Comparison of ENCODE assay signal across 38 cellular contexts in the genomic region with DNA sequence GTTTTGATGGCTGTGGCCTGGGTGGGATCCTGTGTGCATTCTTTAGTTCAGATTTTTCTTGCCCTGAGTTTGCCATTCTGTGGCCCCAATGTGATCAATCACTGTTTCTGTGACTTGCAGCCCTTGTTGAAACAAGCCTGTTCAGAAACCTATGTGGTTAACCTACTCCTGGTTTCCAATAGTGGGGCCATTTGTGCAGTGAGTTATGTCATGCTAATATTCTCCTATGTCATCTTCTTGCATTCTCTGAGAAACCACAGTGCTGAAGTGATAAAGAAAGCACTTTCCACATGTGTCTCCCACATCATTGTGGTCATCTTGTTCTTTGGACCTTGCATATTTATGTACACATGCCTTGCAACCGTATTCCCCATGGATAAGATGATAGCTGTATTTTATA. TPM values are rescaled to one million over a fixed set of nuclear protein-coding genes. Genes with fewer than 3 reads are reported as not detected.
DNase-seq lines count a peak whose midpoint lies in the region; ATAC-seq and TF ChIP-seq lines count a peak whose summit lies in the region.
"Had no signal": no experiment of that assay in that cellular context is flagged by ENCODE, and none has a peak within 500 bp of the region (broad histone marks: within the 10 kb centered on the region; RNA-seq: fewer than 3 reads in every experiment).

No MANE protein-coding gene starts in this region.

- 32 to 54% methylated on average over 1 of the region's 1 CpG for WGBS in sigmoid colon, 2 donors

- H3K79me2 ChIP-seq in KMS-11 (ENCODE audit: insufficient read depth, low read depth): no peaks in the 10 kb centered on the region

- peak overlapping the region; percentile 31 for H3K4me2 ChIP-seq in KMS-11
- H3K4me2 ChIP-seq: A549 had no signal

- H3K36me3 ChIP-seq in KMS-11 (ENCODE audit: insufficient read depth) (no peaks in the 10 kb centered on the region), sigmoid colon (no peaks in the 10 kb centered on the region)
- H3K36me3 ChIP-seq: brain microvascular endothelial cell, esophagus muscularis mucosa, spleen, WERI-Rb-1 had no signal

- no peaks in the 10 kb centered on the region for H3K9me3 ChIP-seq in sigmoid colon
- H3K9me3 ChIP-seq: A549, testis had no signal

- intact Hi-C loops in sigmoid colon (cut with DNase I): no loop called here

- H3K4me3 ChIP-seq in KMS-11 (IDR thresholded peaks at IDR 0.05; ENCODE audit: insufficient read depth, low read depth, low read length) (no peak overlapping the region), sigmoid colon (no peak overlapping the region)
- H3K4me3 ChIP-seq: A549, dorsolateral prefrontal cortex, esophagus muscularis mucosa, GM23248, spleen, testis had no signal

- TF ChIP-seq EP300 in sigmoid colon (IDR thresholded peaks at IDR 0.05): no peak

- no peak for TF ChIP-seq POLR2A in sigmoid colon (IDR thresholded peaks at IDR 0.05)

- no peak for TF ChIP-seq CTCF in KMS-11 (conservative IDR thresholded peaks at IDR 0.05; ENCODE audit: low read depth, low read length)
- TF ChIP-seq CTCF in sigmoid colon (IDR thresholded peaks at IDR 0.05): no peak

- DNase-seq in sigmoid colon (no peak), dedifferentiated amniotic fluid mesenchymal stem cell (ENCODE audit: extremely low spot score) (no peak)
- DNase-seq: activated CD4-positive, alpha-beta T cell treated with anti-CD3 and anti-CD28 coated beads for 48 hours; activated effector memory CD4-positive, alpha-beta T cell treated with Interleukin-2 at 50 U/mL for 16 hours; AML-193; amygdala; brain microvascular endothelial cell; CD4-positive, CD25-positive, alpha-beta regulatory T cell; cerebellar nuclear complex; DND-41; dorsolateral prefrontal cortex; foreskin fibroblast; GM23248; head of caudate nucleus; NCI-H1048; NCI-H1694 treated with DMSO at 0.1 percent for 48 hours; NCI-H82; spleen; stimulated activated CD4-positive, alpha-beta T cell treated with anti-CD3 and anti-CD28 coated beads, Interleukin-2, amount 100 ng/mL, for 24 hours; stimulated activated naive CD8-positive, alpha-beta T cell treated with anti-CD3 and anti-CD28 coated beads, Interleukin-15, Interleukin-2, amounts not matched to agents 100 U/mL and 50 U/mL, for 24 hours; T1000; testis; WERI-Rb-1 had no signal

- H3K9ac ChIP-seq in KMS-11: no peak overlapping the region
- H3K9ac ChIP-seq: GM23248 had no signal

- no peaks in the 10 kb centered on the region; the same call in 1 of the 2 replicates for H3K27me3 ChIP-seq in KMS-11 (ENCODE audit: insufficient read depth, low read depth)
- no peaks in the 10 kb centered on the region for H3K27me3 ChIP-seq in sigmoid colon
- H3K27me3 ChIP-seq: brain microvascular endothelial cell, dorsolateral prefrontal cortex, esophagus muscularis mucosa, spleen, testis had no signal

- no peaks in the 10 kb centered on the region for H4K20me1 ChIP-seq in KMS-11 (ENCODE audit: insufficient read depth)

- peaks cover 15% of the 10 kb centered on the region for H3K4me1 ChIP-seq in KMS-11 (ENCODE audit: low read depth, poor library complexity, severe bottlenecking)
- H3K4me1 ChIP-seq in sigmoid colon: no peaks in the 10 kb centered on the region
- H3K4me1 ChIP-seq: A549, esophagus muscularis mucosa, spleen, testis had no signal

- H3K27ac ChIP-seq in KMS-11: no peak overlapping the region
- H3K27ac ChIP-seq in sigmoid colon: no peak overlapping the region
- H3K27ac ChIP-seq: A549, brain microvascular endothelial cell, dorsolateral prefrontal cortex, esophagus muscularis mucosa, GM23248, spleen, testis, WERI-Rb-1 had no signal

- ATAC-seq in GM18499 (IDR thresholded peaks at IDR 0.05; ENCODE audit: insufficient read depth, unreplicated experiment) (peak; percentile 85), GM18870 (IDR thresholded peaks at IDR 0.05; ENCODE audit: unreplicated experiment) (peak; percentile 99), HG02798 (IDR thresholded peaks at IDR 0.05; ENCODE audit: poor library complexity, unreplicated experiment) (peak; percentile 98), GM21367 (IDR thresholded peaks at IDR 0.05; ENCODE audit: unreplicated experiment) (no peak), HG02840 (IDR thresholded peaks at IDR 0.05; ENCODE audit: low FRiP score, unreplicated experiment) (no peak)
- ATAC-seq: A549; activated naive CD4-positive, alpha-beta T cell treated with anti-CD3 and anti-CD28 coated beads, Interleukin-2, amount 50 U/mL, for 72 hours; left lobe of liver; stimulated activated naive CD8-positive, alpha-beta T cell treated with anti-CD3 and anti-CD28 coated beads, Interleukin-15, Interleukin-2, amounts not matched to agents 100 U/mL and 50 U/mL, for 24 hours had no signal

- no peak overlapping the region for H2AFZ ChIP-seq in KMS-11 (ENCODE audit: low read depth)
- H2AFZ ChIP-seq: GM23248 had no signal

RNA-seq across cellular contexts. Expression of a gene that starts 0.6 kb away (rescaled TPM):
- total RNA-seq in sigmoid colon: not detected
- not detected for polyA plus RNA-seq in sigmoid colon
- total RNA-seq: activated naive CD4-positive, alpha-beta T cell treated with anti-CD3 and anti-CD28 coated beads, Interleukin-2, amount 50 U/mL, for 72 hours; CD4-positive, CD25-positive, alpha-beta regulatory T cell; dorsolateral prefrontal cortex; esophagus muscularis mucosa; GM23248; left lobe of liver; NCI-H460; OCI-LY7; osteoblast; SK-MEL-5; spleen; testis had no signal
- polyA plus RNA-seq: A549; CD4-positive, CD25-positive, alpha-beta regulatory T cell; GM23248; IgD-negative memory B cell; spleen had no signal

RNA-seq across cellular contexts. Expression of a gene that starts 18.3 kb away (rescaled TPM):
- total RNA-seq in sigmoid colon: not detected
- not detected for polyA plus RNA-seq in sigmoid colon
- total RNA-seq: activated naive CD4-positive, alpha-beta T cell treated with anti-CD3 and anti-CD28 coated beads, Interleukin-2, amount 50 U/mL, for 72 hours; CD4-positive, CD25-positive, alpha-beta regulatory T cell; dorsolateral prefrontal cortex; esophagus muscularis mucosa; GM23248; left lobe of liver; NCI-H460; OCI-LY7; osteoblast; SK-MEL-5; spleen; testis had no signal
- polyA plus RNA-seq: A549; CD4-positive, CD25-positive, alpha-beta regulatory T cell; GM23248; IgD-negative memory B cell; spleen had no signal

RNA-seq across cellular contexts. Expression of a gene that starts 34.9 kb away (rescaled TPM):
- total RNA-seq in sigmoid colon: not detected
- polyA plus RNA-seq in sigmoid colon: not detected
- total RNA-seq: activated naive CD4-positive, alpha-beta T cell treated with anti-CD3 and anti-CD28 coated beads, Interleukin-2, amount 50 U/mL, for 72 hours; CD4-positive, CD25-positive, alpha-beta regulatory T cell; dorsolateral prefrontal cortex; esophagus muscularis mucosa; GM23248; left lobe of liver; NCI-H460; OCI-LY7; osteoblast; SK-MEL-5; spleen; testis had no signal
- polyA plus RNA-seq: A549; CD4-positive, CD25-positive, alpha-beta regulatory T cell; GM23248; IgD-negative memory B cell; spleen had no signal

Comparison
In these comparisons a context has a peak if more than half of its experiments do, and no peak if none do; other contexts are left out.
1. ATAC-seq: peak in GM18499 (single experiment), GM18870 (single experiment) and HG02798 (single experiment); none in GM21367 (single experiment) and HG02840 (single experiment).